8 cellular contexts compared by ENCODE assay signal in genomic region chr1:17540255-17541001, GRCh38. TPM values are rescaled to one million over a fixed set of nuclear protein-coding genes. Genes with fewer than 3 reads are reported as not detected.
DNase-seq lines count a peak whose midpoint lies in the region; ATAC-seq and TF ChIP-seq lines count a peak whose summit lies in the region.

No MANE protein-coding gene starts in this region.

- peaks cover 9% of the 10 kb centered on the region for H3K4me1 ChIP-seq in HEK293 (ENCODE audit: control insufficient read depth, insufficient read depth, low read length)
- peaks cover 20% of the 10 kb centered on the region for H3K4me1 ChIP-seq in rectal smooth muscle tissue (ENCODE audit: control insufficient read depth, insufficient read depth, low read length)

- H3K27me3 ChIP-seq in WERI-Rb-1 (ENCODE audit: insufficient read depth, low read depth, severe bottlenecking) (no peaks in the 10 kb centered on the region), rectal smooth muscle tissue (ENCODE audit: control insufficient read depth, insufficient read depth, low read length) (no peaks in the 10 kb centered on the region)

- DNase-seq in WERI-Rb-1: peak; percentile 84
- DNase-seq in left cardiac atrium: peak; percentile 76
- no peak for DNase-seq in GM10248 (ENCODE audit: extremely low spot score)
- no peak for DNase-seq in HUDEP-2 (lab: John Stamatoyannopoulos, UW; ENCODE audit: unreplicated experiment in 76 of 76)
- no peak for DNase-seq in cortex of kidney (lab: John Stamatoyannopoulos, UW)

- peak; percentile 83 to 84 for ATAC-seq in left cardiac atrium
- no peak for ATAC-seq in GM21576 (IDR thresholded peaks at IDR 0.05; ENCODE audit: unreplicated experiment)

- POLR2A ChIA-PET in HEK293 (lab: Yijun Ruan, JAX): interaction anchor here (0.7 to 2.3 kb wide), 4 partner anchors 11 to 47 kb away, joined by 3 to 13 read pairs (median 5); no protein-coding TSS in a partner anchor
- POLR2A ChIA-PET in GM10248 (lab: Yijun Ruan, JAX): no interaction called here

- H3K36me3 ChIP-seq in HEK293 (ENCODE audit: control insufficient read depth in 2 of 2, insufficient read depth in 1 of 2, low read length in 2 of 2) (no peaks in the 10 kb centered on the region), WERI-Rb-1 (no peaks in the 10 kb centered on the region), rectal smooth muscle tissue (ENCODE audit: control insufficient read depth, insufficient read depth, low read length) (no peaks in the 10 kb centered on the region)

- H3K27ac ChIP-seq in HEK293 (ENCODE audit: extremely low read depth, low read depth, low read length): peak overlapping the region; percentile 87
- peak overlapping the region; percentile 93 for H3K27ac ChIP-seq in WERI-Rb-1
- peak overlapping the region; percentile 84 for H3K27ac ChIP-seq in rectal smooth muscle tissue (ENCODE audit: low read depth, low read length)

- TF ChIP-seq CTCF in HEK293 (tag by site-specific recombination; IDR thresholded peaks at IDR 0.05) (no peak; the same call in 1 of the 2 replicates), WERI-Rb-1 (IDR thresholded peaks at IDR 0.05; ENCODE audit: low read depth, low read length) (no peak), GM10248 (IDR thresholded peaks at IDR 0.05; ENCODE audit: control extremely low read depth, extremely low read depth, low read depth, missing control alignments) (no peak)

- H3K9me3 ChIP-seq in HEK293 (ENCODE audit: control insufficient read depth, insufficient read depth, low read depth, low read length): no peaks in the 10 kb centered on the region
- no peaks in the 10 kb centered on the region for H3K9me3 ChIP-seq in WERI-Rb-1 (ENCODE audit: severe bottlenecking)

- intact Hi-C loops in left cardiac atrium (cut with DNase I): loop anchor here in 1 of 2 donors (10.0 kb wide), 1 partner anchor 64 kb away; no protein-coding TSS in a partner anchor

- peak overlapping the region; percentile 69 for H3K4me3 ChIP-seq in HEK293 (ENCODE audit: low read depth, low read length)
- H3K4me3 ChIP-seq in WERI-Rb-1 (ENCODE audit: low read depth, low read length): peak overlapping the region; percentile 68
- peak overlapping the region; percentile 73 for H3K4me3 ChIP-seq in rectal smooth muscle tissue (ENCODE audit: low read length)

- CTCF ChIA-PET in HEK293 (lab: Yijun Ruan, JAX): interaction anchor here (0.5 to 1.9 kb wide), 8 partner anchors 9 to 819 kb away, joined by 3 to 8 read pairs (median 4); no protein-coding TSS in a partner anchor
- CTCF ChIA-PET in GM10248 (lab: Yijun Ruan, JAX): interaction anchor here (1.4 kb wide), 1 partner anchor 49 kb away, joined by 3 read pairs; no protein-coding TSS in a partner anchor

- peak overlapping the region; percentile 88 for H3K9ac ChIP-seq in rectal smooth muscle tissue (ENCODE audit: low read length)

TF ChIP-seq in HEK293, 187 proteins besides CTCF, POLR2A, EP300 and RAD21 (continues in another document):
- peak; percentile 90 for TF ChIP-seq GLIS2 (tag by site-specific recombination; IDR thresholded peaks at IDR 0.05)
- 0 out of 2 replicates have a peak, but pooled peaks have one; percentile 53 for TF ChIP-seq ZBTB10 (tag by site-specific recombination; IDR thresholded peaks at IDR 0.05)
- no peak for TF ChIP-seq YY2 (tag by site-specific recombination; IDR thresholded peaks at IDR 0.05)
- 0 out of 2 replicates have a peak, but pooled peaks have one; percentile 16 for TF ChIP-seq BCL11B (tag by site-specific recombination; IDR thresholded peaks at IDR 0.05; ENCODE audit: low read depth)
- peak; percentile 79 for TF ChIP-seq ZFHX2 (tag by site-specific recombination; conservative IDR thresholded peaks at IDR 0.05)
- TF ChIP-seq KLF17 (tag by site-specific recombination; IDR thresholded peaks at IDR 0.05): peak; percentile 91
- TF ChIP-seq EGR2 (tag by site-specific recombination; IDR thresholded peaks at IDR 0.05; ENCODE audit: low read depth): peak; percentile 51
- TF ChIP-seq ZNF580 (tag by site-specific recombination; IDR thresholded peaks at IDR 0.05): no peak
- 0 out of 2 replicates have a peak, but pooled peaks have one; percentile 16 for TF ChIP-seq ZNF600 (tag by site-specific recombination; IDR thresholded peaks at IDR 0.05)
- no peak for TF ChIP-seq ZSCAN4 (tag by site-specific recombination; IDR thresholded peaks at IDR 0.05)
- TF ChIP-seq ZNF555 (tag by site-specific recombination; conservative IDR thresholded peaks at IDR 0.05): no peak
- TF ChIP-seq SCRT2 (tag by site-specific recombination; IDR thresholded peaks at IDR 0.05): no peak
- no peak for TF ChIP-seq ZNF155 (tag by site-specific recombination; IDR thresholded peaks at IDR 0.05)
- TF ChIP-seq ZNF266 (tag by site-specific recombination; IDR thresholded peaks at IDR 0.05; ENCODE audit: low read depth): no peak
- peak; percentile 35; the same call in 1 of the 2 replicates for TF ChIP-seq ZFP69B (tag by site-specific recombination; IDR thresholded peaks at IDR 0.05)
- peak; percentile 23 for TF ChIP-seq ZBTB26 (tag by site-specific recombination; optimal IDR thresholded peaks at IDR 0.05)
- peak; percentile 53; the same call in 1 of the 2 replicates for TF ChIP-seq ZXDB (tag by site-specific recombination; IDR thresholded peaks at IDR 0.05)
- no peak for TF ChIP-seq ZNF324 (tag by site-specific recombination; IDR thresholded peaks at IDR 0.05)
- peak; percentile 88 for TF ChIP-seq PATZ1 (tag by site-specific recombination; IDR thresholded peaks at IDR 0.05)
- peak; percentile 75 for TF ChIP-seq SP2 (tag by site-specific recombination; IDR thresholded peaks at IDR 0.05)

RNA-seq across cellular contexts. Expression of gene ARHGEF10L, which starts 0.9 kb away (rescaled TPM):
- total RNA-seq in left cardiac atrium: 10 to 100 TPM; 40.6 to 44.9 TPM

Comparison
In these comparisons a context has a peak if more than half of its experiments do, and no peak if none do; other contexts are left out.
1. DNase-seq: peak in WERI-Rb-1 (single experiment) and left cardiac atrium (single experiment); none in GM10248 (single experiment), HUDEP-2 (0 of 76) and cortex of kidney (single experiment).
2. Peak in every context shown above with its lines, with median percentiles within 50 percentile points of each other: H3K27ac ChIP-seq and H3K4me3 ChIP-seq.